10 cellular contexts compared by ENCODE assay signal in genomic region chr4:145279122-145279960, GRCh38.
DNase-seq lines count a peak whose midpoint lies in the region; ATAC-seq and TF ChIP-seq lines count a peak whose summit lies in the region.
"Had no signal": no experiment of that assay in that cellular context is flagged by ENCODE, and none has a peak within 500 bp of the region (broad histone marks: within the 10 kb centered on the region; RNA-seq: fewer than 3 reads in every experiment).

No MANE protein-coding gene starts in this region.

- H2BK5ac ChIP-seq in mesendoderm (ENCODE audit: low read length): no peak overlapping the region

- no peak overlapping the region for H3K18ac ChIP-seq in mesendoderm (ENCODE audit: low read length)

- peak overlapping the region; percentile 25; the same call in 1 of the 2 replicates for H2AFZ ChIP-seq in GM23248
- H2AFZ ChIP-seq in SK-N-SH (ENCODE audit: low read depth): no peak overlapping the region

- H3K79me1 ChIP-seq in mesendoderm (ENCODE audit: low read length): no peaks in the 10 kb centered on the region

- WGBS in GM23248 (ENCODE audit: low coverage in 1 of 2, low lambda C conversion rate in 2 of 2, missing lambda C conversion rate in 2 of 2), 2 experiments: 0 to 2% methylated on average over 8 of the region's 8 CpGs
- WGBS in SK-N-SH (ENCODE audit: low lambda C conversion rate): 8% methylated on average over 8 of the region's 8 CpGs
- 14 to 18% methylated on average over 7 to 8 of the region's 8 CpGs for WGBS in gastroesophageal sphincter (ENCODE audit: low coverage in 1 of 2), 2 donors
- WGBS in mesendoderm (ENCODE audit: extremely low coverage, insufficient coverage, low lambda C conversion rate): no CpG with 5 or more reads among the region's 8 CpGs

- H3K27me3 ChIP-seq in GM23248 (replicated peaks; ENCODE audit: insufficient read depth): no peaks in the 10 kb centered on the region
- no peaks in the 10 kb centered on the region for H3K27me3 ChIP-seq in SK-N-SH (ENCODE audit: insufficient read depth)
- no peaks in the 10 kb centered on the region for H3K27me3 ChIP-seq in gastroesophageal sphincter
- H3K27me3 ChIP-seq in skeletal muscle tissue (ENCODE audit: control insufficient read depth in 3 of 3, insufficient read depth in 3 of 3, low read length in 3 of 3): no peaks in the 10 kb centered on the region
- H3K27me3 ChIP-seq in vagina: no peaks in the 10 kb centered on the region
- H3K27me3 ChIP-seq in mesendoderm (ENCODE audit: insufficient read depth, low read length, poor library complexity): no peaks in the 10 kb centered on the region

- H3K4me1 ChIP-seq in GM23248 (ENCODE audit: insufficient read depth) (peaks cover 27% of the 10 kb centered on the region), SK-N-SH (ENCODE audit: control insufficient read depth in 1 of 2, insufficient read depth in 2 of 2, low read depth in 1 of 2, low read length in 1 of 2) (peaks cover 5 to 12% of the 10 kb centered on the region in 2 experiments; a peak in 3 of 4 replicates), gastroesophageal sphincter (peaks cover 8 to 26% (median 8%) of the 10 kb centered on the region in 3 donors), skeletal muscle tissue (ENCODE audit: control insufficient read depth in 3 of 3, insufficient read depth in 3 of 3, low read length in 3 of 3) (peaks cover 5 to 17% (median 5%) of the 10 kb centered on the region in 3 donors), vagina (peaks cover 12% of the 10 kb centered on the region), mesendoderm (ENCODE audit: control insufficient read depth, low read depth, low read length) (no peaks in the 10 kb centered on the region)

- H3K36me3 ChIP-seq in GM23248 (ENCODE audit: low read depth): no peaks in the 10 kb centered on the region
- no peaks in the 10 kb centered on the region for H3K36me3 ChIP-seq in SK-N-SH (replicated peaks in 1 of 2; ENCODE audit: control insufficient read depth in 1 of 2, insufficient read depth in 2 of 2, low read length in 1 of 2)
- no peaks in the 10 kb centered on the region for H3K36me3 ChIP-seq in gastroesophageal sphincter
- no peaks in the 10 kb centered on the region for H3K36me3 ChIP-seq in skeletal muscle tissue (ENCODE audit: control insufficient read depth in 3 of 3, insufficient read depth in 3 of 3, low read length in 3 of 3)
- no peaks in the 10 kb centered on the region for H3K36me3 ChIP-seq in vagina
- no peaks in the 10 kb centered on the region for H3K36me3 ChIP-seq in mesendoderm (ENCODE audit: control insufficient read depth, insufficient read depth, low read length)

- H3K9ac ChIP-seq in GM23248: peak overlapping the region; percentile 83
- H3K9ac ChIP-seq in SK-N-SH: peak overlapping the region; percentile 32; the same call in 1 of the 2 replicates
- peak overlapping the region; percentile 47 to 66 (median 51) for H3K9ac ChIP-seq in skeletal muscle tissue (ENCODE audit: low read depth in 1 of 3, low read length in 3 of 3)
- no peak overlapping the region for H3K9ac ChIP-seq in mesendoderm (ENCODE audit: low read length)

- TF ChIP-seq EP300 in SK-N-SH (IDR thresholded peaks at IDR 0.05; ENCODE audit: borderline replicate concordance in 1 of 2, low read depth in 1 of 2, low read length in 1 of 2) (peak; percentile 78 to 94), gastroesophageal sphincter (IDR thresholded peaks at IDR 0.05) (no peak)

- no peak overlapping the region for H3K4ac ChIP-seq in mesendoderm (ENCODE audit: low read depth, low read length)

- POLR2A ChIA-PET in SK-N-SH (lab: Yijun Ruan, JAX): no interaction called here

- H2BK15ac ChIP-seq in mesendoderm (replicated peaks; ENCODE audit: low read depth): no peak overlapping the region

- no peaks in the 10 kb centered on the region for H3K9me2 ChIP-seq in GM23248 (ENCODE audit: insufficient read depth)
- H3K9me2 ChIP-seq in SK-N-SH: no peaks in the 10 kb centered on the region

- H2AK5ac ChIP-seq in mesendoderm (ENCODE audit: low read length): no peak overlapping the region

- CTCF ChIA-PET in SK-N-SH (lab: Yijun Ruan, JAX): no interaction called here

- H4K20me1 ChIP-seq in GM23248 (ENCODE audit: insufficient read depth): no peaks in the 10 kb centered on the region
- no peaks in the 10 kb centered on the region for H4K20me1 ChIP-seq in SK-N-SH (ENCODE audit: insufficient read depth)

- H3K23ac ChIP-seq in mesendoderm (ENCODE audit: low read length): no peak overlapping the region

- in situ Hi-C loops in GM23248 (cut with MboI): no loop called here

- H3K4me2 ChIP-seq in GM23248 (ENCODE audit: unreplicated experiment) (peak overlapping the region; percentile 64), SK-N-SH (peak overlapping the region; percentile 60), mesendoderm (ENCODE audit: low read length) (no peak overlapping the region)

- H3K56ac ChIP-seq in mesendoderm (ENCODE audit: low read length): no peak overlapping the region

- TF ChIP-seq RAD21 in SK-N-SH (IDR thresholded peaks at IDR 0.05; ENCODE audit: low read length): peak; percentile 12; the same call in 1 of the 2 replicates

- no peak overlapping the region for H4K5ac ChIP-seq in mesendoderm (ENCODE audit: low read length)

- H3K4me3 ChIP-seq in GM23248 (peak overlapping the region; percentile 20; the same call in 1 of the 2 replicates), SK-N-SH (ENCODE audit: low read depth in 2 of 2, low read length in 1 of 2) (0 out of 4 replicates have a peak overlapping the region, but pooled peaks of 1 of the 2 experiments have one; percentile 18), gastroesophageal sphincter (no peak overlapping the region), skeletal muscle tissue (ENCODE audit: low read length in 3 of 3) (peak overlapping the region in 2 of 3 donors; percentile 23 to 31), vagina (no peak overlapping the region), mesendoderm (ENCODE audit: low read length) (no peak overlapping the region)

- H2BK120ac ChIP-seq in mesendoderm (ENCODE audit: low read depth, low read length): no peak overlapping the region

- intact Hi-C loops in vagina (cut with DNase I): no loop called here

- H3F3A ChIP-seq in GM23248 (ENCODE audit: insufficient read depth): peaks cover 19% of the 10 kb centered on the region
- peaks cover 14% of the 10 kb centered on the region for H3F3A ChIP-seq in SK-N-SH (replicated peaks; ENCODE audit: insufficient read depth)

- TF ChIP-seq POLR2A in gastroesophageal sphincter (IDR thresholded peaks at IDR 0.05): no peak
- no peak for TF ChIP-seq POLR2A in vagina (IDR thresholded peaks at IDR 0.05)

- DNase-seq in GM23248 (peak; percentile 92), SK-N-SH (peak; percentile 12), vagina (ENCODE audit: extremely low spot score in 2 of 2) (no peak), inferior parietal cortex (ENCODE audit: extremely low spot score) (no peak), mesendoderm (no peak)
- no peak for DNase-seq in activated CD4-positive, alpha-beta T cell treated with anti-CD3 and anti-CD28 coated beads for 48 hours
- DNase-seq: NCI-H1436 treated with DMSO at 0.1 percent for 48 hours, SW 1271 had no signal

- H3K27ac ChIP-seq in GM23248 (peak overlapping the region; percentile 98), SK-N-SH (ENCODE audit: low read depth in 2 of 2, low read length in 1 of 2) (peak overlapping the region; percentile 88 to 90), gastroesophageal sphincter (peak overlapping the region; percentile 50 to 70 (median 52)), skeletal muscle tissue (ENCODE audit: low read depth, low read length) (peak overlapping the region; percentile 89), vagina (no peak overlapping the region), mesendoderm (ENCODE audit: low read depth, low read length) (no peak overlapping the region)

- H3K79me2 ChIP-seq in GM23248 (ENCODE audit: insufficient read depth) (no peaks in the 10 kb centered on the region), SK-N-SH (ENCODE audit: insufficient read depth) (no peaks in the 10 kb centered on the region), mesendoderm (ENCODE audit: control insufficient read depth, insufficient read depth, low read length) (no peaks in the 10 kb centered on the region)

- TF ChIP-seq CTCF in SK-N-SH (IDR thresholded peaks at IDR 0.05): no peak
- TF ChIP-seq CTCF in gastroesophageal sphincter (IDR thresholded peaks at IDR 0.05): no peak
- no peak for TF ChIP-seq CTCF in vagina (IDR thresholded peaks at IDR 0.05)

- H3K9me3 ChIP-seq in GM23248 (ENCODE audit: low read depth): no peaks in the 10 kb centered on the region
- H3K9me3 ChIP-seq in SK-N-SH: no peaks in the 10 kb centered on the region
- H3K9me3 ChIP-seq in gastroesophageal sphincter: no peaks in the 10 kb centered on the region
- no peaks in the 10 kb centered on the region for H3K9me3 ChIP-seq in skeletal muscle tissue (ENCODE audit: control insufficient read depth in 3 of 3, low read length in 3 of 3)
- no peaks in the 10 kb centered on the region for H3K9me3 ChIP-seq in vagina

- no peak overlapping the region for H4K8ac ChIP-seq in mesendoderm (ENCODE audit: low read depth, low read length)

- ATAC-seq in gastroesophageal sphincter: no peak

TF ChIP-seq in SK-N-SH, 30 proteins besides CTCF, POLR2A, EP300 and RAD21 (continues in another document):
- TF ChIP-seq EZH2phosphoT487 (IDR thresholded peaks at IDR 0.05; ENCODE audit: borderline replicate concordance, low read depth): no peak
- no peak for TF ChIP-seq IRF3 (IDR thresholded peaks at IDR 0.05; ENCODE audit: low read depth, low read length)
- peak; percentile 95 for TF ChIP-seq JUND (IDR thresholded peaks at IDR 0.05)
- TF ChIP-seq RFX5 (IDR thresholded peaks at IDR 0.05; ENCODE audit: low read length): no peak
- peak; percentile 56; the same call in 1 of the 2 replicates for TF ChIP-seq USF1 (IDR thresholded peaks at IDR 0.05; ENCODE audit: borderline replicate concordance, low read depth)
- TF ChIP-seq YY1 (IDR thresholded peaks at IDR 0.05; ENCODE audit: low read depth): peak; percentile 49; the same call in 1 of the 2 replicates

Comparison
In these comparisons a context has a peak if more than half of its experiments do, and no peak if none do; other contexts are left out.
1. DNase-seq: peak in GM23248 (single experiment) and SK-N-SH (single experiment); none in vagina (0 of 2), inferior parietal cortex (single experiment), mesendoderm (single experiment) and activated CD4-positive, alpha-beta T cell treated with anti-CD3 and anti-CD28 coated beads for 48 hours (single experiment).
2. H3K27ac ChIP-seq: peak in GM23248 (single experiment), SK-N-SH (2 of 2), gastroesophageal sphincter (4 of 4) and skeletal muscle tissue (single experiment); none in vagina (single experiment) and mesendoderm (single experiment).
3. H3K4me3 ChIP-seq: peak in GM23248 (single experiment) and skeletal muscle tissue (2 of 3); none in gastroesophageal sphincter (0 of 2), vagina (0 of 2) and mesendoderm (single experiment).